Comparison of ENCODE assay signal across 8 cellular contexts in the genomic region with DNA sequence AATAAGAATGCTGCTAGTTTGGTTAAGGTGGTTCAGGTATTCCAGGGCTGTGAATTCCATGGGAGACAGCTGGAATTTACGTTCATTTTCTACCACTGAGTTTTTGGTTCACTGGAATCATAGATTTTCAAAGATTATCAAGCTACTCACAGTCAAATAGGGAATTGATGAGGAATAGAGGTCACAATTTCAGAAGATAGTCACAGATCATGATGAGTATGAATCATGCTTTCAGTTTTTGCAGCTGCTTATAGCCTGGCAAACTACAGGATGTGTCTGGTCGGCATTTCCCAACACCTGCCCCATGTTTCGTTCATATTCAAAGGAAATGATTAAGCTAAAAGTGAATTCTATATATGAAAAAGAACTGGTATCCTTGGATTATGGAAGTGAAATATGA. TPM values are rescaled to one million over a fixed set of nuclear protein-coding genes. Genes with fewer than 3 reads are reported as not detected.
DNase-seq lines count a peak whose midpoint lies in the region; ATAC-seq and TF ChIP-seq lines count a peak whose summit lies in the region.

No MANE protein-coding gene starts in this region.

- DNase-seq in CD14-positive monocyte (ENCODE audit: low spot score) (peak; percentile 49), NK-92 (lab: John Stamatoyannopoulos, UW; ENCODE audit: unreplicated experiment) (no peak), A673 (ENCODE audit: low spot score) (no peak), hypothalamus (lab: John Stamatoyannopoulos, UW) (no peak)
- peak; percentile 19 for DNase-seq in activated T-helper 1 cell treated with anti-CD3 and anti-CD28 coated beads, Interleukin-12 subunit alpha, Interleukin-12 subunit beta, Interleukin-2, Interleukin-4 antibody, amounts not matched to agents 30 ng/mL and 10 ng/mL and 1 ng/mL, durations not matched to agents 14 hours and 24 hours and 36 hours (ENCODE audit: low spot score)
- no peak for DNase-seq in stimulated activated naive B cell treated with anti-CD40 and anti-IgM and Interleukin-4, amounts not matched to agents 10 μg/mL and 1 μg/mL and 100 μg/mL, for 72 hours

- no peaks in the 10 kb centered on the region for H3K4me1 ChIP-seq in A673 (ENCODE audit: insufficient read depth, low read length, poor library complexity, severe bottlenecking)

- H3K27ac ChIP-seq in A673 (ENCODE audit: low read depth, low read length, poor library complexity, severe bottlenecking) = no peak overlapping the region

- TF ChIP-seq CTCF in CD14-positive monocyte (IDR thresholded peaks at IDR 0.05) = no peak
- no peak for TF ChIP-seq CTCF in A673 (conservative IDR thresholded peaks at IDR 0.05; ENCODE audit: low read depth, low read length)

- ATAC-seq in GM19395 (IDR thresholded peaks at IDR 0.05; ENCODE audit: unreplicated experiment) (peak; percentile 92), HG03342 (IDR thresholded peaks at IDR 0.05; ENCODE audit: unreplicated experiment) (peak; percentile 91)
- ATAC-seq in stimulated activated naive B cell treated with anti-CD40 and anti-IgM and Interleukin-4, amounts not matched to agents 10 μg/mL and 1 μg/mL and 100 μg/mL, for 72 hours (replicated peaks) = peak; percentile 82 to 85

- H3K4me3 Mint-ChIP-seq in CD14-positive monocyte = peak overlapping the region in 1 of 2 donors; percentile 72
- H3K4me3 Mint-ChIP-seq in activated T-helper 1 cell treated with anti-CD3 and anti-CD28 coated beads, Interleukin-12 subunit alpha, Interleukin-12 subunit beta, Interleukin-2, Interleukin-4 antibody, amounts not matched to agents 30 ng/mL and 10 ng/mL and 1 ng/mL, durations not matched to agents 14 hours and 24 hours and 36 hours = peak overlapping the region; percentile 56
- peak overlapping the region in 1 of 2 donors; percentile 34 for H3K4me3 Mint-ChIP-seq in stimulated activated naive B cell treated with anti-CD40 and anti-IgM and Interleukin-4, amounts not matched to agents 10 μg/mL and 1 μg/mL and 100 μg/mL, for 72 hours

- CTCF ChIA-PET in A673 (lab: Charles Lee) = no interaction called here

- no peaks in the 10 kb centered on the region for H3K27me3 ChIP-seq in A673 (replicated peaks; ENCODE audit: insufficient read depth, low read depth, low read length, poor library complexity)

- intact Hi-C loops in CD14-positive monocyte (cut with micrococcal nuclease) (loop anchor here in 1 of 2 donors (5.0 kb wide), 1 partner anchor 1587 kb away; a partner anchor contains a TSS), A673 (cut with micrococcal nuclease; ENCODE audit: unreplicated experiment) (no loop called here)
- intact Hi-C loops in activated T-helper 1 cell treated with anti-CD3 and anti-CD28 coated beads, Interleukin-12 subunit alpha, Interleukin-12 subunit beta, Interleukin-2, Interleukin-4 antibody, amounts not matched to agents 30 ng/mL and 10 ng/mL and 1 ng/mL, durations not matched to agents 14 hours and 24 hours and 36 hours (cut with micrococcal nuclease) = loop anchor here (1.0 to 10.0 kb wide), 7 partner anchors 59 to 1090 kb away; a partner anchor contains a TSS

- H3K9me3 ChIP-seq in A673 (ENCODE audit: low read depth, low read length, poor library complexity, severe bottlenecking) = no peaks in the 10 kb centered on the region

- no peaks in the 10 kb centered on the region for H3K36me3 ChIP-seq in A673 (ENCODE audit: insufficient read depth, low read length, poor library complexity, severe bottlenecking)

- H3K27me3 Mint-ChIP-seq in CD14-positive monocyte (ENCODE audit: low read depth in 3 of 3) = peaks cover 0 to 2% (median 0%) of the 10 kb centered on the region in 3 donors
- H3K27me3 Mint-ChIP-seq in activated T-helper 1 cell treated with anti-CD3 and anti-CD28 coated beads, Interleukin-12 subunit alpha, Interleukin-12 subunit beta, Interleukin-2, Interleukin-4 antibody, amounts not matched to agents 30 ng/mL and 10 ng/mL and 1 ng/mL, durations not matched to agents 14 hours and 24 hours and 36 hours (ENCODE audit: insufficient read depth) = no peaks in the 10 kb centered on the region
- no peaks in the 10 kb centered on the region for H3K27me3 Mint-ChIP-seq in stimulated activated naive B cell treated with anti-CD40 and anti-IgM and Interleukin-4, amounts not matched to agents 10 μg/mL and 1 μg/mL and 100 μg/mL, for 72 hours

- peaks cover 4 to 7% of the 10 kb centered on the region in 2 donors for H3K36me3 Mint-ChIP-seq in CD14-positive monocyte
- H3K36me3 Mint-ChIP-seq in activated T-helper 1 cell treated with anti-CD3 and anti-CD28 coated beads, Interleukin-12 subunit alpha, Interleukin-12 subunit beta, Interleukin-2, Interleukin-4 antibody, amounts not matched to agents 30 ng/mL and 10 ng/mL and 1 ng/mL, durations not matched to agents 14 hours and 24 hours and 36 hours (ENCODE audit: low read depth) = no peaks in the 10 kb centered on the region
- H3K36me3 Mint-ChIP-seq in stimulated activated naive B cell treated with anti-CD40 and anti-IgM and Interleukin-4, amounts not matched to agents 10 μg/mL and 1 μg/mL and 100 μg/mL, for 72 hours = peaks cover 3 to 15% of the 10 kb centered on the region in 2 donors

- BruUV-seq in A673 (replicated peaks; lab: Mats Ljungman, UMichigan) = no TSS peak

- H3K4me3 ChIP-seq in A673 (ENCODE audit: low read depth, low read length, poor library complexity, severe bottlenecking) = no peak overlapping the region

- POLR2A ChIA-PET in A673 (lab: Charles Lee; ENCODE audit: low non-redundant PET) = no interaction called here

- H3K27ac Mint-ChIP-seq in CD14-positive monocyte = peak overlapping the region in 4 of 7 donors; percentile 3 to 72 (median 28)
- peak overlapping the region; percentile 67 for H3K27ac Mint-ChIP-seq in activated T-helper 1 cell treated with anti-CD3 and anti-CD28 coated beads, Interleukin-12 subunit alpha, Interleukin-12 subunit beta, Interleukin-2, Interleukin-4 antibody, amounts not matched to agents 30 ng/mL and 10 ng/mL and 1 ng/mL, durations not matched to agents 14 hours and 24 hours and 36 hours
- H3K27ac Mint-ChIP-seq in stimulated activated naive B cell treated with anti-CD40 and anti-IgM and Interleukin-4, amounts not matched to agents 10 μg/mL and 1 μg/mL and 100 μg/mL, for 72 hours = no peak overlapping the region

- peaks cover 2% of the 10 kb centered on the region for H3K4me1 Mint-ChIP-seq in CD14-positive monocyte
- H3K4me1 Mint-ChIP-seq in activated T-helper 1 cell treated with anti-CD3 and anti-CD28 coated beads, Interleukin-12 subunit alpha, Interleukin-12 subunit beta, Interleukin-2, Interleukin-4 antibody, amounts not matched to agents 30 ng/mL and 10 ng/mL and 1 ng/mL, durations not matched to agents 14 hours and 24 hours and 36 hours (ENCODE audit: low read depth) = no peaks in the 10 kb centered on the region
- H3K4me1 Mint-ChIP-seq in stimulated activated naive B cell treated with anti-CD40 and anti-IgM and Interleukin-4, amounts not matched to agents 10 μg/mL and 1 μg/mL and 100 μg/mL, for 72 hours = peaks cover 4 to 7% of the 10 kb centered on the region in 2 donors

- H3K9me3 Mint-ChIP-seq in CD14-positive monocyte = peaks cover 0 to 2% (median 0%) of the 10 kb centered on the region in 7 donors
- no peaks in the 10 kb centered on the region for H3K9me3 Mint-ChIP-seq in activated T-helper 1 cell treated with anti-CD3 and anti-CD28 coated beads, Interleukin-12 subunit alpha, Interleukin-12 subunit beta, Interleukin-2, Interleukin-4 antibody, amounts not matched to agents 30 ng/mL and 10 ng/mL and 1 ng/mL, durations not matched to agents 14 hours and 24 hours and 36 hours
- H3K9me3 Mint-ChIP-seq in stimulated activated naive B cell treated with anti-CD40 and anti-IgM and Interleukin-4, amounts not matched to agents 10 μg/mL and 1 μg/mL and 100 μg/mL, for 72 hours = no peaks in the 10 kb centered on the region

RNA-seq across cellular contexts. Expression of a gene that starts 58.7 kb away (rescaled TPM):
- 1 to 10 TPM; 4.0 to 4.6 TPM for polyA plus RNA-seq in CD14-positive monocyte
- 13.3 and 14.4 TPM in 2 replicates for total RNA-seq in activated T-helper 1 cell treated with anti-CD3 and anti-CD28 coated beads, Interleukin-12 subunit alpha, Interleukin-12 subunit beta, Interleukin-2, Interleukin-4 antibody, amounts not matched to agents 30 ng/mL and 10 ng/mL and 1 ng/mL, durations not matched to agents 14 hours and 24 hours and 36 hours
- 20.0 and 23.5 TPM in 2 replicates for total RNA-seq in A673 (2021)

Comparison
In these comparisons a context has a peak if more than half of its experiments do, and no peak if none do; other contexts are left out.
1. DNase-seq: peak in CD14-positive monocyte (single experiment) and activated T-helper 1 cell treated with anti-CD3 and anti-CD28 coated beads, Interleukin-12 subunit alpha, Interleukin-12 subunit beta, Interleukin-2, Interleukin-4 antibody, amounts not matched to agents 30 ng/mL and 10 ng/mL and 1 ng/mL, durations not matched to agents 14 hours and 24 hours and 36 hours (single experiment); none in stimulated activated naive B cell treated with anti-CD40 and anti-IgM and Interleukin-4, amounts not matched to agents 10 μg/mL and 1 μg/mL and 100 μg/mL, for 72 hours (single experiment), NK-92 (single experiment), A673 (single experiment) and hypothalamus (0 of 51).
2. Peak in every context shown above with its lines, with median percentiles within 50 percentile points of each other: ATAC-seq.